8 cellular contexts compared by ENCODE assay signal in the genomic region with DNA sequence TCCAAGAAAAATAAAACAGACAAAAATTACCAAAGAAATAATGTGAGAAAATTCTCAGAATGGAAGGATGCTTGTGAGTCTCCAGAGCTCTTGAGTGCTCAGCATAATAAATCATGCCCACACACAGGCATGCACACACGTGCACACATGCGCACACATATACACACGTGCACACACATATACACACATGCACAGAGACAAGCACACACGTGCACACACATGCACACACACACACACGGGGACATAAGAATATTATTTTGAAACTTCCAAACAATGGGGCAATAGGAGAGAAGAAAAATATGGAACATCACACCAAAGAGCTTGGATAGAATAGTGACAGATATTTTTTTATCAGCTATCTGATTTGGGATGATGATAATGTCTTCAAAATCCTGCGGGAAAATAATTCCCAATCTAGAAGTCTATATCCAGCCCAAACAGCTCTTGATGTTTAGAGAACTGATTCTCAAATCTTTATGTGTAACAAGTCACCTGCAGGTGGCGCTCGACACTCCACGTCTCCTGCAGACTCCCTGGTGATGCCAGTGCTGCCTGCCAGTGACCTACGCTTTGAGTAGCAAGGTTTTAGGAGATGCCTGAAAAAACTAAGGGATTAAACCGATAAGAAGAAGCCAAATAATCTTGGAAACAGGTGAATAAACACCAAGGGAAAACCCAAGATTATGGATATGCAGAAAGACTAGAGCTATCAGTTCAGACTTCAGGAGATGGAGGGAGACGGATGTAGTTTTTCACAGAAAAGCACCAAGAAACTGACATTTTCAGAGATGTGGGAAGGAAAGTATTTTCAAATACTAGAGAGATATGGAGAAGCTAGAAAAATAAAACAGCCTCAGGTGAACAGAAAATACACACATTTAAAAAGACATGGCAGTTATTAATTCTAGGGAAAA.
A peak's percentile ranks its signal among the peaks of the same experiment; 100 is the strongest.
DNase-seq lines count a peak whose midpoint lies in the region; ATAC-seq and TF ChIP-seq lines count a peak whose summit lies in the region.

No MANE protein-coding gene starts in this region.

- 42% methylated on average over 12 of the region's 12 CpGs for WGBS in prostate gland

- CTCF ChIA-PET in PC-9 (lab: Charles Lee) = interaction anchor here (0.7 to 1.0 kb wide), 5 partner anchors 16 to 1213 kb away, joined by 3 to 4 read pairs (median 3); no protein-coding TSS in a partner anchor

- peaks cover 7% of the 10 kb centered on the region for H3K4me1 Mint-ChIP-seq in glutamatergic neuron (ENCODE audit: low read depth, unreplicated experiment)

- peak in 10 of 14 donors; percentile 1 to 54 (median 10) for DNase-seq in C1 segment of cervical spinal cord (lab: John Stamatoyannopoulos, UW)
- peak; percentile 50 for DNase-seq in HT1080 (ENCODE audit: low read depth)
- DNase-seq in PC-9 = peak in 1 of 2 experiments; percentile 69
- peak; percentile 7 for DNase-seq in activated T-helper 9 cell treated with anti-CD3 and anti-CD28 coated beads, Interleukin-2, amount 50 U/mL, for 16 hours (ENCODE audit: low read depth)
- peak; percentile 91 for DNase-seq in glutamatergic neuron
- peak; percentile 36 for DNase-seq in prostate gland (ENCODE audit: low spot score)

- TF ChIP-seq CTCF in PC-9 (conservative IDR thresholded peaks at IDR 0.05) (peak; percentile 74), glutamatergic neuron (IDR thresholded peaks at IDR 0.05; ENCODE audit: partially characterized antibody, unreplicated experiment) (peak; percentile 85), prostate gland (IDR thresholded peaks at IDR 0.05) (peak in 2 of 4 experiments; percentile 36 to 47)

- H3K9me3 Mint-ChIP-seq in glutamatergic neuron (ENCODE audit: unreplicated experiment) = peaks cover 2% of the 10 kb centered on the region

- H3K9me3 ChIP-seq in PC-9 (ENCODE audit: insufficient read depth, low read depth) (no peaks in the 10 kb centered on the region), prostate gland (no peaks in the 10 kb centered on the region)

- no peaks in the 10 kb centered on the region for H3K4me1 ChIP-seq in PC-9 (replicated peaks; ENCODE audit: insufficient read depth)
- no peaks in the 10 kb centered on the region for H3K4me1 ChIP-seq in prostate gland (replicated peaks)

- no peak overlapping the region for H3K27ac ChIP-seq in PC-9
- H3K27ac ChIP-seq in prostate gland = no peak overlapping the region

- H3K27ac Mint-ChIP-seq in glutamatergic neuron (ENCODE audit: unreplicated experiment) = no peak overlapping the region

- H3K9me2 ChIP-seq in PC-9 (ENCODE audit: insufficient read depth) = no peaks in the 10 kb centered on the region

- intact Hi-C loops in PC-9 (cut with micrococcal nuclease; ENCODE audit: unreplicated experiment) = loop anchor here (5.0 kb wide), 2 partner anchors 179 to 314 kb away; no protein-coding TSS in a partner anchor
- intact Hi-C loops in prostate gland (cut with DNase I) = no loop called here

- POLR2A ChIA-PET in PC-9 (lab: Charles Lee; ENCODE audit: unreplicated experiment) = no interaction called here

- no peak overlapping the region for H2AFZ ChIP-seq in PC-9

- no peak for TF ChIP-seq POLR2A in prostate gland (IDR thresholded peaks at IDR 0.05)

- H3F3A ChIP-seq in PC-9 (ENCODE audit: insufficient read depth, low read depth) = no peaks in the 10 kb centered on the region

- no peaks in the 10 kb centered on the region for H4K20me1 ChIP-seq in PC-9 (ENCODE audit: insufficient read depth)

- no TSS peak for BruUV-seq in PC-9 (replicated peaks; lab: Mats Ljungman, UMichigan)

- no peaks in the 10 kb centered on the region for H3K36me3 ChIP-seq in PC-9 (ENCODE audit: low read depth)
- no peaks in the 10 kb centered on the region for H3K36me3 ChIP-seq in prostate gland

- H3K4me3 Mint-ChIP-seq in glutamatergic neuron (ENCODE audit: unreplicated experiment) = no peak overlapping the region

- H3K27me3 ChIP-seq in PC-9 (ENCODE audit: insufficient read depth, low read depth) = peaks cover 5% of the 10 kb centered on the region; the same call in 1 of the 2 replicates
- H3K27me3 ChIP-seq in prostate gland (replicated peaks; ENCODE audit: insufficient read depth) = no peaks in the 10 kb centered on the region

- H3K4me2 ChIP-seq in PC-9 = no peak overlapping the region

- no peaks in the 10 kb centered on the region for H3K79me2 ChIP-seq in PC-9 (ENCODE audit: low read depth)

- H3K4me3 ChIP-seq in PC-9 (no peak overlapping the region), prostate gland (no peak overlapping the region)

- no peaks in the 10 kb centered on the region for H3K36me3 Mint-ChIP-seq in glutamatergic neuron (ENCODE audit: unreplicated experiment)

- H3K27me3 Mint-ChIP-seq in glutamatergic neuron (ENCODE audit: unreplicated experiment) = no peaks in the 10 kb centered on the region

- ATAC-seq in GM19372 (IDR thresholded peaks at IDR 0.05; ENCODE audit: low read depth, unreplicated experiment) = peak; percentile 55
- ATAC-seq in HG03095 (IDR thresholded peaks at IDR 0.05; ENCODE audit: unreplicated experiment) = no peak
